Comparison of ENCODE assay signal across 1 cellular context in genomic region chr2:9770006-9770307, GRCh38.
TF ChIP-seq lines count a peak whose summit lies in the region.

No MANE protein-coding gene starts in this region.

TF ChIP-seq in H1, 55 proteins besides CTCF, POLR2A, EP300 and RAD21:
- TF ChIP-seq, protein P1, sequence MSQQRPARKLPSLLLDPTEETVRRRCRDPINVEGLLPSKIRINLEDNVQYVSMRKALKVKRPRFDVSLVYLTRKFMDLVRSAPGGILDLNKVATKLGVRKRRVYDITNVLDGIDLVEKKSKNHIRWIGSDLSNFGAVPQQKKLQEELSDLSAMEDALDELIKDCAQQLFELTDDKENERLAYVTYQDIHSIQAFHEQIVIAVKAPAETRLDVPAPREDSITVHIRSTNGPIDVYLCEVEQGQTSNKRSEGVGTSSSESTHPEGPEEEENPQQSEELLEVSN (IDR thresholded peaks at IDR 0.05), result no peak
- TF ChIP-seq FOSL1 (IDR thresholded peaks at IDR 0.05; ENCODE audit: insufficient read depth, low read depth, low read length), result no peak
- TF ChIP-seq KDM5A (IDR thresholded peaks at IDR 0.05; ENCODE audit: low read length), result no peak
